10 cellular contexts compared by ENCODE assay signal in genomic region chr1:37481289-37482003, GRCh38. TPM values are rescaled to one million over a fixed set of nuclear protein-coding genes. Genes with fewer than 3 reads are reported as not detected.
DNase-seq lines count a peak whose midpoint lies in the region; ATAC-seq and TF ChIP-seq lines count a peak whose summit lies in the region.
"Had no signal": no experiment of that assay in that cellular context is flagged by ENCODE, and none has a peak within 500 bp of the region (broad histone marks: within the 10 kb centered on the region; RNA-seq: fewer than 3 reads in every experiment).

No MANE protein-coding gene starts in this region.

- TF ChIP-seq CTCF in right atrium auricular region (IDR thresholded peaks at IDR 0.05) (no peak), heart right ventricle (IDR thresholded peaks at IDR 0.05) (no peak)

- peaks cover 44 to 55% of the 10 kb centered on the region in 2 donors for H3K36me3 Mint-ChIP-seq in activated naive CD4-positive, alpha-beta T cell treated with anti-CD3 and anti-CD28 coated beads, Interleukin-2, amount 50 U/mL, for 72 hours
- peaks cover 0 to 25% of the 10 kb centered on the region in 2 donors for H3K36me3 Mint-ChIP-seq in naive B cell

- H3K36me3 ChIP-seq in right atrium auricular region (peaks cover 69% of the 10 kb centered on the region), heart right ventricle (peaks cover 8 to 80% (median 38%) of the 10 kb centered on the region in 9 donors)

- H3K27ac Mint-ChIP-seq in activated naive CD4-positive, alpha-beta T cell treated with anti-CD3 and anti-CD28 coated beads, Interleukin-2, amount 50 U/mL, for 72 hours, result peak overlapping the region; percentile 94
- H3K27ac Mint-ChIP-seq in naive B cell, result peak overlapping the region; percentile 20 to 99 (median 60)

- H3K9me3 Mint-ChIP-seq in activated naive CD4-positive, alpha-beta T cell treated with anti-CD3 and anti-CD28 coated beads, Interleukin-2, amount 50 U/mL, for 72 hours, result no peaks in the 10 kb centered on the region
- H3K9me3 Mint-ChIP-seq in naive B cell, result no peaks in the 10 kb centered on the region

- H3K27ac ChIP-seq in right atrium auricular region (peak overlapping the region in 1 of 2 donors; percentile 94), caudate nucleus (ENCODE audit: low read depth, low read length) (no peak overlapping the region), heart right ventricle (peak overlapping the region in 1 of 10 donors; percentile 24)

- H3K4me3 ChIP-seq in right atrium auricular region, result no peak overlapping the region
- H3K4me3 ChIP-seq in heart right ventricle, result no peak overlapping the region

- intact Hi-C loops in left ventricle myocardium superior (cut with micrococcal nuclease) (no loop called here), heart right ventricle (cut with DNase I) (no loop called here)

- peak overlapping the region in 2 of 8 donors; percentile 7 to 96 for H3K4me3 Mint-ChIP-seq in naive B cell

- H3K27me3 Mint-ChIP-seq in naive B cell, result no peaks in the 10 kb centered on the region

- DNase-seq in right atrium auricular region (ENCODE audit: low spot score) (peak; percentile 58), left ventricle myocardium superior (no peak), naive B cell (no peak), NCI-H82 treated with DMSO at 0.1 percent for 48 hours (lab: John Stamatoyannopoulos, UW; ENCODE audit: unreplicated experiment) (no peak), SIG-M5 (lab: John Stamatoyannopoulos, UW) (no peak), caudate nucleus (lab: John Stamatoyannopoulos, UW) (no peak), heart right ventricle (no peak)
- no peak for DNase-seq in activated naive CD4-positive, alpha-beta T cell treated with anti-CD3 and anti-CD28 coated beads, Interleukin-2, amount 50 U/mL, for 72 hours (ENCODE audit: low spot score in 2 of 2)
- DNase-seq: amniotic stem cell, NCI-H2171 treated with DMSO at 0.1 percent for 48 hours had no signal

- H3K9me3 ChIP-seq in right atrium auricular region, result no peaks in the 10 kb centered on the region
- no peaks in the 10 kb centered on the region for H3K9me3 ChIP-seq in heart right ventricle

- H3K4me1 ChIP-seq in right atrium auricular region, result peaks cover 0 to 64% of the 10 kb centered on the region in 2 donors
- peaks cover 23 to 69% (median 61%) of the 10 kb centered on the region in 9 donors for H3K4me1 ChIP-seq in heart right ventricle

- H3K27me3 ChIP-seq in right atrium auricular region (no peaks in the 10 kb centered on the region), heart right ventricle (no peaks in the 10 kb centered on the region)

- WGBS in heart right ventricle, 2 donors, result 90 to 93% methylated on average over 26 of the region's 26 CpGs

- no peak for ATAC-seq in left ventricle myocardium superior
- ATAC-seq in activated naive CD4-positive, alpha-beta T cell treated with anti-CD3 and anti-CD28 coated beads, Interleukin-2, amount 50 U/mL, for 72 hours, result no peak
- no peak for ATAC-seq in naive B cell (ENCODE audit: low read depth in 2 of 2)
- ATAC-seq in heart right ventricle, result no peak

- H3K4me1 Mint-ChIP-seq in naive B cell, result peaks cover 38 to 67% (median 54%) of the 10 kb centered on the region in 3 donors

RNA-seq across cellular contexts. Expression of gene ZC3H12A, which starts 7.1 kb away (rescaled TPM):
- total RNA-seq in right atrium auricular region (10 to 100 TPM in 1 of 2 donors, 1 to 10 TPM in 1; 9.4 to 13.5 TPM), left ventricle myocardium superior (4.3 TPM), heart right ventricle (10 to 100 TPM in 1 of 10 donors, 1 to 10 TPM in 9; 2.9 to 10.9 (median 4.9) TPM)
- 10 to 100 TPM; 30.2 to 58.6 TPM for total RNA-seq in activated naive CD4-positive, alpha-beta T cell treated with anti-CD3 and anti-CD28 coated beads, Interleukin-2, amount 50 U/mL, for 72 hours
- polyA plus RNA-seq in naive B cell (ENCODE audit: low read depth in 6 of 6) (10 to 100 TPM; 15.5 to 26.7 (median 17.6) TPM), heart right ventricle (1 to 10 TPM; 4.5 to 5.2 TPM)

RNA-seq across cellular contexts. Expression of gene MEAF6, which starts 33.1 kb away (rescaled TPM):
- total RNA-seq in right atrium auricular region (10 to 100 TPM; 50.4 to 61.0 TPM), left ventricle myocardium superior (35.7 TPM), heart right ventricle (10 to 100 TPM; 27.8 to 59.9 (median 38.0) TPM)
- total RNA-seq in activated naive CD4-positive, alpha-beta T cell treated with anti-CD3 and anti-CD28 coated beads, Interleukin-2, amount 50 U/mL, for 72 hours, result 10 to 100 TPM; 48.0 to 66.8 TPM
- polyA plus RNA-seq in naive B cell (ENCODE audit: low read depth in 6 of 6) (100 to 1,000 TPM; 137 to 208 (median 175) TPM), heart right ventricle (10 to 100 TPM; 33.8 to 34.0 TPM)
